ENCODE assay signal across 1 cellular context in the genomic region with DNA sequence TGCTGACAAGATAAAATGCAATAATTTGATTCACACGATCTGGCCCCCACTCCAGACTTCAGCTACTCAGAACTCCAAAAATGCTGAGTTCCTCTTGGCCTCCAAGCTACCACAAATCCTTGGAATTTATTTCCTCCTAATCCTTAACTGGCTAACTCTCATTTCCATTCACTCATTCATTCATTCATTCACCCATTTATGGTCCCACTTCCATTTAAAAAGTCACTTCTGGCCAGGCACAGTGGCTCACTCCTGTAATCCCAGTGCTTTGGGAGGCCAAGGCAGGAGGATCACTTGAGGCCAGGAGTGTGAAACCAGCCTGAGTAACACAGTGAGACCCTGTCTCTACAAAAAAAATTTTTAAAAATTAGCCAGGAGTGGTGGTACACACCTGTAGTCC.
TF ChIP-seq lines count a peak whose summit lies in the region.

No MANE protein-coding gene starts in this region.

TF ChIP-seq in WTC11, 78 proteins besides CTCF, POLR2A, EP300 and RAD21 (continued from another document):
- TF ChIP-seq, protein P1, sequence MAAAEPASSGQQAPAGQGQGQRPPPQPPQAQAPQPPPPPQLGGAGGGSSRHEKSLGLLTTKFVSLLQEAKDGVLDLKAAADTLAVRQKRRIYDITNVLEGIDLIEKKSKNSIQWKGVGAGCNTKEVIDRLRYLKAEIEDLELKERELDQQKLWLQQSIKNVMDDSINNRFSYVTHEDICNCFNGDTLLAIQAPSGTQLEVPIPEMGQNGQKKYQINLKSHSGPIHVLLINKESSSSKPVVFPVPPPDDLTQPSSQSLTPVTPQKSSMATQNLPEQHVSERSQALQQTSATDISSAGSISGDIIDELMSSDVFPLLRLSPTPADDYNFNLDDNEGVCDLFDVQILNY (CRISPR knock-in tag; IDR thresholded peaks at IDR 0.05), result no peak
- TF ChIP-seq CREB1 (CRISPR knock-in tag; IDR thresholded peaks at IDR 0.05) (no peak), ZNF317 (CRISPR knock-in tag; IDR thresholded peaks at IDR 0.05; ENCODE audit: borderline replicate concordance, low read depth) (no peak), AFF4 (CRISPR knock-in tag; IDR thresholded peaks at IDR 0.05; ENCODE audit: borderline replicate concordance) (no peak)
- TF ChIP-seq, protein P2, sequence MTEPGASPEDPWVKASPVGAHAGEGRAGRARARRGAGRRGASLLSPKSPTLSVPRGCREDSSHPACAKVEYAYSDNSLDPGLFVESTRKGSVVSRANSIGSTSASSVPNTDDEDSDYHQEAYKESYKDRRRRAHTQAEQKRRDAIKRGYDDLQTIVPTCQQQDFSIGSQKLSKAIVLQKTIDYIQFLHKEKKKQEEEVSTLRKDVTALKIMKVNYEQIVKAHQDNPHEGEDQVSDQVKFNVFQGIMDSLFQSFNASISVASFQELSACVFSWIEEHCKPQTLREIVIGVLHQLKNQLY (CRISPR knock-in tag; IDR thresholded peaks at IDR 0.05), result no peak
